ENCODE assay signal across 22 cellular contexts in genomic region chr13:22175211-22175610, GRCh38.
"Had no signal": no experiment of that assay in that cellular context is flagged by ENCODE, and none has a peak within 500 bp of the region (broad histone marks: within the 10 kb centered on the region; RNA-seq: fewer than 3 reads in every experiment).

No MANE protein-coding gene starts in this region.

- H3K4me2 ChIP-seq: hepatocyte had no signal

- H3K4me3 Mint-ChIP-seq: dendritic cell treated with granulocyte-macrophage colony-stimulating factor and Interleukin-4, amounts not matched to agents 40 ng/mL and 50 ng/mL, for 4 days; memory B cell; naive B cell; nephron had no signal

- H3K4me1 Mint-ChIP-seq: memory B cell had no signal

- H3K4me3 ChIP-seq: hepatocyte, left ventricle myocardium inferior, lower lobe of right lung, sigmoid colon, skin epidermis, stomach had no signal

- H3K27me3 Mint-ChIP-seq: memory B cell had no signal

- FAIRE-seq: colon, endothelial cell of umbilical vein had no signal

- H3K27ac Mint-ChIP-seq: dendritic cell treated with granulocyte-macrophage colony-stimulating factor and Interleukin-4, amounts not matched to agents 40 ng/mL and 50 ng/mL, for 4 days; memory B cell; nephron had no signal

- H3K79me2 ChIP-seq: hepatocyte had no signal

- H3K9me3 ChIP-seq: lower lobe of right lung, neutrophil, sigmoid colon had no signal

- H3K36me3 ChIP-seq: left ventricle myocardium inferior, lower lobe of right lung, neutrophil, sigmoid colon, stomach had no signal

- ATAC-seq: left cardiac atrium, lower lobe of right lung had no signal

- H3K27me3 ChIP-seq: hepatocyte, neutrophil, sigmoid colon, stomach had no signal

- DNase-seq: cerebellar nuclear complex; foreskin melanocyte; head of caudate nucleus; islet precursor cell; left cardiac atrium; left ventricle myocardium inferior; lower lobe of right lung; midbrain; naive B cell; sigmoid colon; stimulated activated naive CD4-positive, alpha-beta T cell; stomach; substantia nigra; trophoblast cell had no signal

- H3K27ac ChIP-seq: hepatocyte, left ventricle myocardium inferior, lower lobe of right lung, neutrophil, sigmoid colon, skin epidermis, stomach had no signal

- H3K4me1 ChIP-seq: left ventricle myocardium inferior, lower lobe of right lung, sigmoid colon, stomach had no signal

- H3K36me3 Mint-ChIP-seq: memory B cell had no signal
